Comparison of ENCODE assay signal across 35 cellular contexts in genomic region chr2:65529419-65529818, GRCh38.
"Had no signal": no experiment of that assay in that cellular context is flagged by ENCODE, and none has a peak within 500 bp of the region (broad histone marks: within the 10 kb centered on the region; RNA-seq: fewer than 3 reads in every experiment).

No MANE protein-coding gene starts in this region.

- H3K4me3 ChIP-seq: MG63 had no signal

- DNase-seq: Karpas-422, Kasumi-1, MG63, MM.1S, MV-4-11, NCI-H1048, NCI-H1092, NCI-H1092 treated with DMSO at 0.1 percent for 48 hours, NCI-H1105, NCI-H1105 treated with DMSO at 0.1 percent for 48 hours, NCI-H1417, NCI-H1417 treated with DMSO at 0.1 percent for 48 hours, NCI-H1436, NCI-H1436 treated with DMSO at 0.1 percent for 48 hours, NCI-H146, NCI-H1694, NCI-H1694 treated with DMSO at 0.1 percent for 48 hours, NCI-H187, NCI-H187 treated with DMSO at 0.1 percent for 48 hours, NCI-H1930, NCI-H2029, NCI-H2029 treated with DMSO at 0.1 percent for 48 hours, NCI-H2081, NCI-H2081 treated with DMSO at 0.1 percent for 48 hours, NCI-H2107, NCI-H2171, NCI-H2171 treated with DMSO at 0.1 percent for 48 hours, NCI-H2227 treated with DMSO at 0.1 percent for 48 hours, NCI-H226, NCI-H345, NCI-H446, NCI-H446 treated with DMSO at 0.1 percent for 48 hours, NCI-H510A, NCI-H510A treated with DMSO at 0.1 percent for 48 hours, NCI-H524 had no signal

- H3K9me3 ChIP-seq: MG63 had no signal

- H3K27me3 ChIP-seq: MG63 had no signal

- H3K36me3 ChIP-seq: MG63 had no signal
